9 cellular contexts compared by ENCODE assay signal in the genomic region with DNA sequence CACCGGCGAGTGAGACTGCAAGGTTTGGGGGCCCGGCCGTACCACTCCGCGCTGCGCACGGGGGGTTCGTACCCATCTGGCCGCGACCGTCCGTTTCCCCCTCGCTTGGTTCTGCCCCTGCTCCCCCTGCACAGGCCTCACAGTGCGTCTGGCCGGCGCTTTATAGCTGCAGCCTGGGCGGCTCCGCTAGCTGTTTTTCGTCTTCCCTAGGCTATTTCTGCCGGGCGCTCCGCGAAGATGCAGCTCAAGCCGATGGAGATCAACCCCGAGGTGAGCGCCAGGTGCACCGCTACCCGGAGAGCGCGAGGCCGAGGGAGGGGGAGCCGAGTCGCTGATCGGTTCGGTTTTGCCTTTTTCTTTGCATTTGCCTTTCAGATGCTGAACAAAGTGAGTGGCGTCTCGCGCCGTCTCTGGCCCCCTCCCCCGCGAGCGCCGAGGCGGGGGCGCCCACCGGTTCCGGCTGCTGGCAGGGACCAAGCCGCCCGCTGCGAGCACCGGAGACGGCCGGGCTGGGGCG. TPM values are rescaled to one million over a fixed set of nuclear protein-coding genes. Genes with fewer than 3 reads are reported as not detected.
DNase-seq lines count a peak whose midpoint lies in the region; ATAC-seq, FAIRE-seq and TF ChIP-seq lines count a peak whose summit lies in the region.
"Had no signal": no experiment of that assay in that cellular context is flagged by ENCODE, and none has a peak within 500 bp of the region (broad histone marks: within the 10 kb centered on the region; RNA-seq: fewer than 3 reads in every experiment).

Gene UCHL1 (plus strand): TSS at position 189 of the 517 bp plus-strand sequence. CDS start 49 bp downstream, at position 238.

- BruUV-seq in PC-3 (replicated peaks; lab: Mats Ljungman, UMichigan), result no TSS peak

- peak; percentile 62 for DNase-seq in AG20443 (ENCODE audit: low spot score)
- peak; percentile 96 for DNase-seq in HK-2 (ENCODE audit: unreplicated experiment)
- DNase-seq in PC-3, result no peak
- no peak for DNase-seq in kidney
- peak; percentile 45 for DNase-seq in smooth muscle cell of the brain vasculature (ENCODE audit: low read depth, low spot score)
- DNase-seq in GDM1 (lab: John Stamatoyannopoulos, UW), result no peak

- H3K9me3 ChIP-seq in PC-3 (ENCODE audit: low read length) (no peaks in the 10 kb centered on the region), kidney (ENCODE audit: control insufficient read depth in 1 of 2, low read length in 2 of 2) (no peaks in the 10 kb centered on the region)

- peak within 1 kb of the TSS; percentile 69; the same call in 1 of the 2 replicates for H2AFZ ChIP-seq in PC-3 (ENCODE audit: low read length)

- no peak within 1 kb of the TSS for H3K4me3 ChIP-seq in PC-3 (ENCODE audit: low read length)
- H3K4me3 ChIP-seq in kidney (ENCODE audit: low read length in 2 of 2), result peak within 1 kb of the TSS; percentile 45 to 51

- no peaks in the 10 kb centered on the region for H3F3A ChIP-seq in PC-3 (ENCODE audit: low read length, unreplicated experiment)

- H3K4me1 ChIP-seq in PC-3 (ENCODE audit: insufficient read depth, low read length) (no peaks in the 10 kb centered on the region), kidney (ENCODE audit: control insufficient read depth in 1 of 2, insufficient read depth in 1 of 2, low read depth in 1 of 2, low read length in 2 of 2) (peaks cover 0 to 2% of the 10 kb centered on the region in 2 donors)

- ATAC-seq in GM18867 (IDR thresholded peaks at IDR 0.05; ENCODE audit: unreplicated experiment) (peak; percentile 67), PC-3 (no peak)

- no peak for FAIRE-seq in kidney (lab: Jason Lieb, UNC)

- H3K9me2 ChIP-seq in PC-3 (replicated peaks; ENCODE audit: low read length), result no peaks in the 10 kb centered on the region

- CTCF ChIA-PET in PC-3 (lab: Charles Lee), result no interaction called here

- no peak within 1 kb of the TSS for H3K4me2 ChIP-seq in PC-3 (ENCODE audit: low read length)

- TF ChIP-seq CTCF in PC-3 (conservative IDR thresholded peaks at IDR 0.05; ENCODE audit: low read depth, low read length), result no peak
- TF ChIP-seq CTCF in kidney (IDR thresholded peaks at IDR 0.05; ENCODE audit: borderline replicate concordance, extremely low read depth, insufficient read depth), result no peak

- POLR2A ChIA-PET in PC-3 (lab: Charles Lee; ENCODE audit: unreplicated experiment), result interaction anchor here (0.7 kb wide), 1 partner anchor 105 kb away, joined by 3 read pairs; no protein-coding TSS in a partner anchor

- intact Hi-C loops in PC-3 (cut with micrococcal nuclease) (no loop called here), kidney (cut with DNase I) (no loop called here)

- H3K27ac ChIP-seq in PC-3 (ENCODE audit: low read length), result no peak within 1 kb of the TSS
- H3K27ac ChIP-seq in cingulate gyrus (ENCODE audit: low read depth, low read length), result peak within 1 kb of the TSS; percentile 78
- no peak within 1 kb of the TSS for H3K27ac ChIP-seq in kidney (ENCODE audit: low read depth in 2 of 2, low read length in 2 of 2)

- H4K20me1 ChIP-seq in PC-3 (ENCODE audit: low read length), result no peaks in the 10 kb centered on the region

- H3K9ac ChIP-seq in PC-3 (ENCODE audit: low read length) (no peak within 1 kb of the TSS), kidney (ENCODE audit: low read length in 2 of 2) (no peak within 1 kb of the TSS)

- H3K79me2 ChIP-seq in PC-3 (ENCODE audit: low read length), result no peaks in the 10 kb centered on the region

- H3K27me3 ChIP-seq in PC-3 (ENCODE audit: low read length), result no peaks in the 10 kb centered on the region

- H3K36me3 ChIP-seq in PC-3 (ENCODE audit: low read depth, low read length) (no peaks in the 10 kb centered on the region), kidney (ENCODE audit: control insufficient read depth in 1 of 2, insufficient read depth in 2 of 2, low read length in 2 of 2) (no peaks in the 10 kb centered on the region)

RNA-seq across cellular contexts. Expression of gene UCHL1, which starts in this region (rescaled TPM):
- 0.63 and 1.8 TPM in 2 replicates for total RNA-seq in PC-3 (2014; rRNA removed)
- 35.8 TPM for total RNA-seq in kidney
- 353 TPM for polyA plus RNA-seq in kidney (ENCODE audit: insufficient read depth, low read depth, low replicate concordance)
- total RNA-seq: HT1080 had no signal

Comparison
In these comparisons a context has a peak if more than half of its experiments do, and no peak if none do; other contexts are left out.
1. RNA of gene UCHL1 (total RNA-seq): 35.8 TPM in kidney (single experiment); 0.63 to 1.8 TPM in PC-3; every median in the first group is over 10 times any median in the second.
2. DNase-seq: peak in AG20443 (single experiment), HK-2 (single experiment) and smooth muscle cell of the brain vasculature (single experiment); none in PC-3 (single experiment), kidney (single experiment) and GDM1 (single experiment).